In the genomic region with DNA sequence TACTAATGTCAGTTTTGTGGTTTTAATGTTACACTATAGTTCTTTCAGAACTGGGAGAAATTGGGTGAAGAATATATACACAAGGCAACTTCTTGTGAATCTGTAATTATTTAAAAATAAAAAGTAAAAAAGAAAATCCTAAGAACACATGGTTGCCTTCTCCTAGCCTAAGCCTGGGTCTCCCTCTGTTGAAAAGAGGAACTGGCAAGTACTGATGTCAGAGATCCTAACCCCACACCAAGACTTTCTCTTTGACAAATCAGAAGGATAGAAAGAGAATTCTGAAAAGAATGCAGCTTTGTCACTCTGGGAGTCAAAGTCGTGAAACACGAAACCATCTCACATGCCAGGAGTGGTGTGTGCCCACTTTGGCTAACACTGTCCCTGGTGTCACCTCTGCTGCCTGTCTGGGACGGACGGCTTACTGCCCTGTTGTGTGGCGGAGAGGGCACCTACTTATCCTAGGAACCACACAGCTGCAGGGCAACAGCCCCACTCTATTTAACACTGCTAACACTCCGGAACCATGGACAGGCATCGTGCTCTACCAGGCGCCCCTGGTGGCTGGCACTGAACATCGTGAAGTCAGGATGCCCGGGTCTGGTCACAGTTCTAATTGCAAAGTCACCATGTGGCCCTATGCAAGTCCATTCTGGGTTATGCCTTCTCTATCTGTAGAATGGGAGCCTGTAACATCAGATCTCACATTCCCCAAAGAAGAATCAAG, we compare ENCODE assay signal across 12 cellular contexts.
A peak's percentile ranks its signal among the peaks of the same experiment; 100 is the strongest.
DNase-seq lines count a peak whose midpoint lies in the region; ATAC-seq, FAIRE-seq and TF ChIP-seq lines count a peak whose summit lies in the region.
"Had no signal": no experiment of that assay in that cellular context is flagged by ENCODE, and none has a peak within 500 bp of the region (broad histone marks: within the 10 kb centered on the region; RNA-seq: fewer than 3 reads in every experiment).

No MANE protein-coding gene starts in this region.

- BruUV-seq in HepG2 (replicated peaks; lab: Mats Ljungman, UMichigan), result no TSS peak

- WGBS in HepG2 (ENCODE audit: low lambda C conversion rate), result 20% methylated on average over 7 of the region's 10 CpGs
- 72 to 80% methylated on average over 7 to 10 of the region's 10 CpGs for WGBS in testis, 2 donors

- POLR2A ChIA-PET in HepG2 (lab: Yijun Ruan, JAX), result no interaction called here

- H3K36me3 ChIP-seq in HepG2 (replicated peaks in 1 of 2; ENCODE audit: control insufficient read depth in 1 of 2, insufficient read depth in 2 of 2, low read length in 2 of 2) (no peaks in the 10 kb centered on the region), testis (ENCODE audit: low read depth, missing control alignments) (no peaks in the 10 kb centered on the region)
- H3K36me3 ChIP-seq: HAP-1, vagina had no signal

- DNase-seq in astrocyte of the cerebellum (ENCODE audit: low read depth) (no peak), HepG2 (ENCODE audit: low spot score) (no peak), midbrain (lab: John Stamatoyannopoulos, UW) (no peak), testis (no peak)
- DNase-seq in effector CD8-positive, alpha-beta T cell (lab: John Stamatoyannopoulos, UW), result no peak
- no peak for DNase-seq in activated CD4-positive, alpha-beta T cell treated with anti-CD3 and anti-CD28 coated beads for 4 hours
- DNase-seq: KBM-7; naive thymus-derived CD4-positive, alpha-beta T cell had no signal

- CTCF ChIA-PET in HepG2 (lab: Yijun Ruan, JAX; ENCODE audit: low intra/inter-chr PET ratio, low total read pairs), result no interaction called here

- H3K27ac ChIP-seq in HepG2 (ENCODE audit: extremely low read length, insufficient read depth, low read length) (no peak overlapping the region), testis (no peak overlapping the region)
- H3K27ac ChIP-seq: vagina had no signal

- peak; percentile 87 for ATAC-seq in HepG2
- ATAC-seq: naive thymus-derived CD4-positive, alpha-beta T cell had no signal

- H3K9ac ChIP-seq in HepG2 (ENCODE audit: insufficient read depth, low read depth, low read length), result no peak overlapping the region

- TF ChIP-seq EP300 in HepG2 (IDR thresholded peaks at IDR 0.05; ENCODE audit: low read depth in 2 of 2, low read length in 2 of 2) (no peak), HepG2 (CRISPR knock-in tag; IDR thresholded peaks at IDR 0.05; ENCODE audit: borderline replicate concordance) (no peak)

- H3K79me2 ChIP-seq in HepG2 (ENCODE audit: insufficient read depth, low read length), result no peaks in the 10 kb centered on the region

- FAIRE-seq in G401.6 (lab: Jason Lieb, UNC) (peak; percentile 84), HepG2 (lab: Jason Lieb, UNC) (no peak)

- H3K4me1 ChIP-seq in HepG2 (ENCODE audit: insufficient read depth, low read length), result peaks cover 9% of the 10 kb centered on the region; the same call in 1 of the 2 replicates
- H3K4me1 ChIP-seq in testis, result no peaks in the 10 kb centered on the region
- H3K4me1 ChIP-seq: HAP-1 had no signal

- TF ChIP-seq RAD21 in HepG2 (CRISPR knock-in tag; IDR thresholded peaks at IDR 0.05), result no peak

- H3K4me2 ChIP-seq in HepG2 (ENCODE audit: low read depth, low read length), result no peak overlapping the region

- intact Hi-C loops in HepG2 (cut with micrococcal nuclease; ENCODE audit: unreplicated experiment) (no loop called here), testis (cut with DNase I; ENCODE audit: low total_unique reads) (no loop called here)

- in situ Hi-C loops in astrocyte of the cerebellum (cut with HindIII; ENCODE audit: low sequenced_read_pairs), result no loop called here
- in situ Hi-C loops in HepG2 (cut with HindIII; ENCODE audit: extremely low pct_ligation_motif_present, low pct_unique_long_range_greater_than_20kb), result no loop called here

- H3K27me3 ChIP-seq in HepG2 (ENCODE audit: control insufficient read depth in 1 of 2, insufficient read depth in 2 of 2, low read length in 2 of 2), result peaks cover 0 to 4% of the 10 kb centered on the region in 2 experiments; a peak in 1 of 5 replicates
- H3K27me3 ChIP-seq in testis, result no peaks in the 10 kb centered on the region
- H3K27me3 ChIP-seq: vagina had no signal

- TF ChIP-seq POLR2A in HepG2 (IDR thresholded peaks at IDR 0.05; ENCODE audit: insufficient read depth in 1 of 2, low read depth in 2 of 2, low read length in 2 of 2), result no peak
- no peak for TF ChIP-seq POLR2A in testis (IDR thresholded peaks at IDR 0.05)

- no peaks in the 10 kb centered on the region for H3K9me3 ChIP-seq in HepG2 (ENCODE audit: low read length)
- no peaks in the 10 kb centered on the region for H3K9me3 ChIP-seq in testis
- H3K9me3 ChIP-seq: HAP-1, vagina had no signal

- TF ChIP-seq CTCF in LNCAP (IDR thresholded peaks at IDR 0.05) (peak; percentile 62), astrocyte of the cerebellum (IDR thresholded peaks at IDR 0.05; ENCODE audit: low read depth, low read length, missing control alignments) (peak; percentile 38), HepG2 (CRISPR knock-in tag; IDR thresholded peaks at IDR 0.05) (peak; percentile 12; the same call in 1 of the 2 replicates), testis (IDR thresholded peaks at IDR 0.05) (peak in 1 of 3 experiments; percentile 9)

- H3K4me3 ChIP-seq in astrocyte of the cerebellum (ENCODE audit: low read depth, low read length), result no peak overlapping the region
- H3K4me3 ChIP-seq in HepG2 (replicated peaks in 1 of 3; ENCODE audit: insufficient read depth in 1 of 3, low read depth in 2 of 3, low read length in 3 of 3), result no peak overlapping the region
- no peak overlapping the region for H3K4me3 ChIP-seq in testis
- H3K4me3 ChIP-seq: HAP-1, vagina had no signal

- no peaks in the 10 kb centered on the region for H4K20me1 ChIP-seq in HepG2 (ENCODE audit: insufficient read depth, low read length)

- H2AFZ ChIP-seq in HepG2 (ENCODE audit: low read length), result no peak overlapping the region

TF ChIP-seq in HepG2, 621 proteins besides CTCF, POLR2A, EP300 and RAD21:
- TF ChIP-seq TAF1 (CRISPR knock-in tag; IDR thresholded peaks at IDR 0.05) (no peak), TAF15 (IDR thresholded peaks at IDR 0.05; ENCODE audit: low read depth, low read length, poor library complexity, severe bottlenecking) (no peak), HOXA7 (CRISPR knock-in tag; IDR thresholded peaks at IDR 0.05) (no peak), NFIC (IDR thresholded peaks at IDR 0.05; ENCODE audit: low read length) (no peak), ETV5 (CRISPR knock-in tag; IDR thresholded peaks at IDR 0.05; ENCODE audit: borderline replicate concordance) (no peak), ISX (CRISPR knock-in tag; conservative IDR thresholded peaks at IDR 0.05) (no peak), SP5 (CRISPR knock-in tag; IDR thresholded peaks at IDR 0.05; ENCODE audit: borderline replicate concordance, low read depth) (no peak), MIER3 (CRISPR knock-in tag; IDR thresholded peaks at IDR 0.05; ENCODE audit: borderline replicate concordance) (no peak), TOE1 (CRISPR knock-in tag; IDR thresholded peaks at IDR 0.05) (no peak), ZSCAN20 (CRISPR knock-in tag; IDR thresholded peaks at IDR 0.05; ENCODE audit: borderline replicate concordance) (no peak), NR2F6 (IDR thresholded peaks at IDR 0.05) (no peak), NR2F6 (CRISPR knock-in tag; IDR thresholded peaks at IDR 0.05) (no peak), ATRX (CRISPR knock-in tag; IDR thresholded peaks at IDR 0.05; ENCODE audit: borderline replicate concordance) (no peak), ZKSCAN8 (CRISPR knock-in tag; IDR thresholded peaks at IDR 0.05; ENCODE audit: borderline replicate concordance) (no peak), ASH2L (IDR thresholded peaks at IDR 0.05; ENCODE audit: insufficient read length, low read depth, low read length) (no peak), IKZF4 (CRISPR knock-in tag; IDR thresholded peaks at IDR 0.05; ENCODE audit: borderline replicate concordance, low read depth, not compliant biosample characterization) (no peak)
- TF ChIP-seq, protein P1, sequence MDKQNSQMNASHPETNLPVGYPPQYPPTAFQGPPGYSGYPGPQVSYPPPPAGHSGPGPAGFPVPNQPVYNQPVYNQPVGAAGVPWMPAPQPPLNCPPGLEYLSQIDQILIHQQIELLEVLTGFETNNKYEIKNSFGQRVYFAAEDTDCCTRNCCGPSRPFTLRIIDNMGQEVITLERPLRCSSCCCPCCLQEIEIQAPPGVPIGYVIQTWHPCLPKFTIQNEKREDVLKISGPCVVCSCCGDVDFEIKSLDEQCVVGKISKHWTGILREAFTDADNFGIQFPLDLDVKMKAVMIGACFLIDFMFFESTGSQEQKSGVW (CRISPR knock-in tag; IDR thresholded peaks at IDR 0.05; ENCODE audit: borderline replicate concordance), result no peak
- TF ChIP-seq, protein P2, sequence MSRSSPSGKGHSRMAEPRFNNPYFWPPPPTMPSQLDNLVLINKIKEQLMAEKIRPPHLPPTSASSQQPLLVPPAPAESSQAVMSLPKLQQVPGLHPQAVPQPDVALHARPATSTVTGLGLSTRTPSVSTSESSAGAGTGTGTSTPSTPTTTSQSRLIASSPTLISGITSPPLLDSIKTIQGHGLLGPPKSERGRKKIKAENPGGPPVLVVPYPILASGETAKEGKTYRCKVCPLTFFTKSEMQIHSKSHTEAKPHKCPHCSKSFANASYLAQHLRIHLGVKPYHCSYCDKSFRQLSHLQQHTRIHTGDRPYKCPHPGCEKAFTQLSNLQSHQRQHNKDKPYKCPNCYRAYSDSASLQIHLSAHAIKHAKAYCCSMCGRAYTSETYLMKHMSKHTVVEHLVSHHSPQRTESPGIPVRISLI (CRISPR knock-in tag; IDR thresholded peaks at IDR 0.05; ENCODE audit: borderline replicate concordance), result no peak
